ENCODE assay signal across 1 cellular context in genomic region chr22:23675502-23676415, GRCh38.
A peak's percentile ranks its signal among the peaks of the same experiment; 100 is the strongest.
TF ChIP-seq lines count a peak whose summit lies in the region.

No MANE protein-coding gene starts in this region.

TF ChIP-seq in HepG2, 621 proteins besides CTCF, POLR2A, EP300 and RAD21 (continues in another document):
- TF ChIP-seq ZNF660 (CRISPR knock-in tag; IDR thresholded peaks at IDR 0.05; ENCODE audit: borderline replicate concordance, low read depth), result no peak
- peak; percentile 26; the same call in 1 of the 2 replicates for TF ChIP-seq SOX5 (CRISPR knock-in tag; IDR thresholded peaks at IDR 0.05; ENCODE audit: borderline replicate concordance)
- no peak for TF ChIP-seq ZNF784 (CRISPR knock-in tag; IDR thresholded peaks at IDR 0.05; ENCODE audit: borderline replicate concordance)
- TF ChIP-seq ZNF121 (CRISPR knock-in tag; IDR thresholded peaks at IDR 0.05), result peak; percentile 8; the same call in 1 of the 2 replicates
- TF ChIP-seq ZNF746 (CRISPR knock-in tag; IDR thresholded peaks at IDR 0.05), result no peak
- TF ChIP-seq RBFOX2 (IDR thresholded peaks at IDR 0.05; ENCODE audit: low read depth, low read length), result 0 out of 2 replicates have a peak, but pooled peaks have one; percentile 27
- 0 out of 2 replicates have a peak, but pooled peaks have one; percentile 19 for TF ChIP-seq ATF1 (CRISPR knock-in tag; IDR thresholded peaks at IDR 0.05)
- peak; percentile 22; the same call in 1 of the 2 replicates for TF ChIP-seq SP5 (CRISPR knock-in tag; IDR thresholded peaks at IDR 0.05; ENCODE audit: borderline replicate concordance, low read depth)
- TF ChIP-seq TRIM22 (IDR thresholded peaks at IDR 0.05), result no peak
- peak; percentile 93 for TF ChIP-seq HNRNPL (IDR thresholded peaks at IDR 0.05; ENCODE audit: low read depth, low read length)
- TF ChIP-seq ZNF687 (CRISPR knock-in tag; IDR thresholded peaks at IDR 0.05), result peak; percentile 90
- TF ChIP-seq FOXJ3 (CRISPR knock-in tag; IDR thresholded peaks at IDR 0.05; ENCODE audit: borderline replicate concordance), result no peak
- no peak for TF ChIP-seq TIGD3 (CRISPR knock-in tag; IDR thresholded peaks at IDR 0.05; ENCODE audit: borderline replicate concordance)
- peak; percentile 99 for TF ChIP-seq ZNF629 (CRISPR knock-in tag; conservative IDR thresholded peaks at IDR 0.05)
- TF ChIP-seq PAXIP1 (CRISPR knock-in tag; conservative IDR thresholded peaks at IDR 0.05), result peak; percentile 86
- TF ChIP-seq KDM6A (CRISPR knock-in tag; IDR thresholded peaks at IDR 0.05; ENCODE audit: low read depth), result peak; percentile 66
- TF ChIP-seq TBX2 (CRISPR knock-in tag; IDR thresholded peaks at IDR 0.05; ENCODE audit: borderline replicate concordance), result peak; percentile 96
- TF ChIP-seq DPF2 (CRISPR knock-in tag; IDR thresholded peaks at IDR 0.05; ENCODE audit: borderline replicate concordance, low read depth), result peak; percentile 15; the same call in 1 of the 2 replicates
- no peak for TF ChIP-seq ZNF724P (CRISPR knock-in tag; IDR thresholded peaks at IDR 0.05; ENCODE audit: borderline replicate concordance)
- 0 out of 2 replicates have a peak, but pooled peaks have one; percentile 87 for TF ChIP-seq ZNF615 (CRISPR knock-in tag; IDR thresholded peaks at IDR 0.05; ENCODE audit: borderline replicate concordance)
- TF ChIP-seq ZBTB4 (CRISPR knock-in tag; IDR thresholded peaks at IDR 0.05; ENCODE audit: borderline replicate concordance), result no peak
- TF ChIP-seq SALL2 (CRISPR knock-in tag; IDR thresholded peaks at IDR 0.05), result 0 out of 2 replicates have a peak, but pooled peaks have one; percentile 22
- TF ChIP-seq PHF21A (CRISPR knock-in tag; IDR thresholded peaks at IDR 0.05), result 0 out of 2 replicates have a peak, but pooled peaks have one; percentile 44
- no peak for TF ChIP-seq HMGA1 (CRISPR knock-in tag; conservative IDR thresholded peaks at IDR 0.05)
- TF ChIP-seq HNF1A (IDR thresholded peaks at IDR 0.05; ENCODE audit: low read depth), result peak; percentile 90
- peak; percentile 96 for TF ChIP-seq HNF1A (CRISPR knock-in tag; IDR thresholded peaks at IDR 0.05; ENCODE audit: borderline replicate concordance)
- 0 out of 2 replicates have a peak, but pooled peaks have one; percentile 9 for TF ChIP-seq ETV5 (CRISPR knock-in tag; IDR thresholded peaks at IDR 0.05; ENCODE audit: borderline replicate concordance)
- no peak for TF ChIP-seq ELF3 (CRISPR knock-in tag; IDR thresholded peaks at IDR 0.05)
- peak; percentile 54 for TF ChIP-seq ASH2L (IDR thresholded peaks at IDR 0.05; ENCODE audit: insufficient read length, low read depth, low read length)
- TF ChIP-seq POLR2AphosphoS5 (IDR thresholded peaks at IDR 0.05; ENCODE audit: low read depth, low read length), result peak; percentile 28; the same call in 1 of the 2 replicates
- TF ChIP-seq FOXP4 (CRISPR knock-in tag; IDR thresholded peaks at IDR 0.05), result peak; percentile 30; the same call in 1 of the 2 replicates
- peak; percentile 50; the same call in 1 of the 2 replicates for TF ChIP-seq NCOR1 (IDR thresholded peaks at IDR 0.05; ENCODE audit: borderline replicate concordance, low read length)
- peak; percentile 55; the same call in 1 of the 2 replicates for TF ChIP-seq BRD4 (CRISPR knock-in tag; IDR thresholded peaks at IDR 0.05)
- TF ChIP-seq JARID2 (CRISPR knock-in tag; IDR thresholded peaks at IDR 0.05; ENCODE audit: insufficient replicate concordance), result peak; percentile 24
- TF ChIP-seq ERF (CRISPR knock-in tag; IDR thresholded peaks at IDR 0.05), result peak; percentile 68; the same call in 1 of the 2 replicates
- peak; percentile 66 for TF ChIP-seq ZFY (CRISPR knock-in tag; IDR thresholded peaks at IDR 0.05)
- TF ChIP-seq ARNT (IDR thresholded peaks at IDR 0.05), result no peak
- peak; percentile 77; the same call in 1 of the 2 replicates for TF ChIP-seq TBX3 (IDR thresholded peaks at IDR 0.05; ENCODE audit: borderline replicate concordance)
- peak; percentile 18; the same call in 1 of the 2 replicates for TF ChIP-seq HDAC2 (CRISPR knock-in tag; IDR thresholded peaks at IDR 0.05)
